12 cellular contexts compared by ENCODE assay signal in genomic region chr14:59294662-59294992, GRCh38.
DNase-seq lines count a peak whose midpoint lies in the region; ATAC-seq and TF ChIP-seq lines count a peak whose summit lies in the region.
"Had no signal": no experiment of that assay in that cellular context is flagged by ENCODE, and none has a peak within 500 bp of the region (broad histone marks: within the 10 kb centered on the region; RNA-seq: fewer than 3 reads in every experiment).

No MANE protein-coding gene starts in this region.

- no peak overlapping the region for H4K12ac ChIP-seq in trophoblast cell (ENCODE audit: low read depth, low read length)

- H3K79me1 ChIP-seq in trophoblast cell (ENCODE audit: low read length): peaks cover 18% of the 10 kb centered on the region

- no peak overlapping the region for H3K14ac ChIP-seq in trophoblast cell (ENCODE audit: low read length)

- no peak overlapping the region for H2AK5ac ChIP-seq in trophoblast cell (ENCODE audit: low read length)

- no peak overlapping the region for H3K4me2 ChIP-seq in fibroblast of lung (ENCODE audit: extremely low read depth, insufficient read depth, low read length)
- H3K4me2 ChIP-seq in trophoblast cell (ENCODE audit: low read length): no peak overlapping the region

- H3K27me3 ChIP-seq in fibroblast of lung (ENCODE audit: control insufficient read depth, insufficient read depth, low read length): no peaks in the 10 kb centered on the region
- H3K27me3 ChIP-seq in trophoblast cell (ENCODE audit: insufficient read depth, low read length): no peaks in the 10 kb centered on the region

- H2AFZ ChIP-seq in fibroblast of lung (ENCODE audit: low read length) (no peak overlapping the region), trophoblast cell (ENCODE audit: insufficient read depth, low read length, poor library complexity) (no peak overlapping the region)

- WGBS in trophoblast cell (ENCODE audit: extremely low coverage, insufficient coverage, insufficient read length): no CpG with 5 or more reads among the region's 1 CpG

- no peak overlapping the region for H2BK5ac ChIP-seq in trophoblast cell (ENCODE audit: low read depth, low read length, poor library complexity)

- no peak for ATAC-seq in GM21360 (IDR thresholded peaks at IDR 0.05; ENCODE audit: unreplicated experiment)
- ATAC-seq in GM21786 (IDR thresholded peaks at IDR 0.05; ENCODE audit: unreplicated experiment): no peak
- ATAC-seq in GM19023 (IDR thresholded peaks at IDR 0.05; ENCODE audit: unreplicated experiment): no peak
- ATAC-seq: K562; stimulated activated effector memory CD8-positive, alpha-beta T cell treated with anti-CD3 and anti-CD28 coated beads, Interleukin-12 subunit alpha, Interleukin-12 subunit beta, amount 100 ng/mL, for 72 hours had no signal

- H4K20me1 ChIP-seq in fibroblast of lung (ENCODE audit: control insufficient read depth, extremely low read depth, insufficient read depth, low read length): no peaks in the 10 kb centered on the region

- H3K36me3 ChIP-seq in fibroblast of lung (ENCODE audit: control insufficient read depth, insufficient read depth, low read length): peaks cover 5% of the 10 kb centered on the region
- peaks cover 2 to 10% of the 10 kb centered on the region in 2 experiments for H3K36me3 ChIP-seq in trophoblast cell (ENCODE audit: control insufficient read depth in 1 of 2, insufficient read depth in 2 of 2, low read length in 2 of 2)

- TF ChIP-seq CTCF in AG09319 (IDR thresholded peaks at IDR 0.05; ENCODE audit: low read depth, low read length) (no peak), fibroblast of lung (conservative IDR thresholded peaks at IDR 0.05 in 1 of 2, IDR thresholded peaks at IDR 0.05 in 1 of 2; ENCODE audit: low read depth in 1 of 2, low read length in 2 of 2) (no peak)

- no peaks in the 10 kb centered on the region for H3K79me2 ChIP-seq in fibroblast of lung (ENCODE audit: control insufficient read depth, insufficient read depth, low read length)
- peaks cover 3% of the 10 kb centered on the region for H3K79me2 ChIP-seq in trophoblast cell (ENCODE audit: control insufficient read depth, insufficient read depth, low read length, poor library complexity)

- H3K4me1 ChIP-seq in fibroblast of lung (ENCODE audit: control insufficient read depth, extremely low read depth, insufficient read depth, low read length) (peaks cover 6% of the 10 kb centered on the region), trophoblast cell (ENCODE audit: control insufficient read depth in 1 of 2, insufficient read depth in 2 of 2, low read length in 2 of 2) (peaks cover 14 to 18% of the 10 kb centered on the region in 2 experiments)

- no peak overlapping the region for H3K27ac ChIP-seq in fibroblast of lung (ENCODE audit: insufficient read depth, low read length)
- H3K27ac ChIP-seq in trophoblast cell (ENCODE audit: low read depth, low read length): peak overlapping the region; percentile 27

- no peak overlapping the region for H4K8ac ChIP-seq in trophoblast cell (ENCODE audit: low read depth, low read length)

- H3K4ac ChIP-seq in trophoblast cell (ENCODE audit: low read depth, low read length): no peak overlapping the region

- H3K23ac ChIP-seq in trophoblast cell (ENCODE audit: low read length): no peak overlapping the region

- H3K9ac ChIP-seq in fibroblast of lung (ENCODE audit: insufficient read depth, low read length): no peak overlapping the region
- H3K9ac ChIP-seq in trophoblast cell (ENCODE audit: low read length): no peak overlapping the region

- no peaks in the 10 kb centered on the region for H3K9me3 ChIP-seq in fibroblast of lung (ENCODE audit: control insufficient read depth, insufficient read depth, low read depth, low read length)
- no peaks in the 10 kb centered on the region for H3K9me3 ChIP-seq in trophoblast cell (ENCODE audit: insufficient read depth, low read depth, low read length)

- no peak overlapping the region for H2BK120ac ChIP-seq in trophoblast cell (ENCODE audit: insufficient read depth, low read length, poor library complexity)

- no peak overlapping the region for H4K91ac ChIP-seq in trophoblast cell (ENCODE audit: low read depth, low read length)

- DNase-seq in AG09319 (ENCODE audit: extremely low read depth, low read depth) (peak; percentile 79), RPMI7951 (ENCODE audit: low read depth) (peak; percentile 33), fibroblast of lung (ENCODE audit: low read depth in 2 of 2) (peak; percentile 50 to 94), trophoblast cell (no peak), NCI-H748 treated with DMSO at 0.1 percent for 48 hours (lab: John Stamatoyannopoulos, UW) (no peak)
- DNase-seq: hippocampal formation, NCI-H1417 had no signal

- no peak overlapping the region for H3K18ac ChIP-seq in trophoblast cell (ENCODE audit: low read length)

- H3K4me3 ChIP-seq in fibroblast of lung (replicated peaks in 1 of 4; ENCODE audit: control extremely low read depth in 1 of 4, insufficient read depth in 1 of 4, low read depth in 3 of 4, low read length in 4 of 4): no peak overlapping the region
- H3K4me3 ChIP-seq in trophoblast cell (ENCODE audit: low read depth, low read length): no peak overlapping the region
- H3K4me3 ChIP-seq: K562 had no signal

- H2BK12ac ChIP-seq in trophoblast cell (ENCODE audit: low read length): no peak overlapping the region

Comparison
In these comparisons a context has a peak if more than half of its experiments do, and no peak if none do; other contexts are left out.
1. DNase-seq: peak in AG09319 (single experiment), RPMI7951 (single experiment) and fibroblast of lung (2 of 2); none in trophoblast cell (0 of 2) and NCI-H748 treated with DMSO at 0.1 percent for 48 hours (single experiment).